ENCODE assay signal across 10 cellular contexts in genomic region chr7:18064242-18064838, GRCh38. TPM values are rescaled to one million over a fixed set of nuclear protein-coding genes. Genes with fewer than 3 reads are reported as not detected.
DNase-seq lines count a peak whose midpoint lies in the region; ATAC-seq and TF ChIP-seq lines count a peak whose summit lies in the region.
"Had no signal": no experiment of that assay in that cellular context is flagged by ENCODE, and none has a peak within 500 bp of the region (broad histone marks: within the 10 kb centered on the region; RNA-seq: fewer than 3 reads in every experiment).

No MANE protein-coding gene starts in this region.

- H3K9me3 Mint-ChIP-seq in endodermal cell, result no peaks in the 10 kb centered on the region

- no peak overlapping the region for H3K4me3 Mint-ChIP-seq in endodermal cell

- H3K27ac ChIP-seq in MM.1S (ENCODE audit: low read length), result no peak overlapping the region
- H3K27ac ChIP-seq in endodermal cell (ENCODE audit: low read depth, low read length), result no peak overlapping the region
- H3K27ac ChIP-seq: BLaER1 treated with 17β-estradiol and CSF1 and Interleukin-3, amounts not matched to agents 10 nM and 100 nM had no signal

- no peak overlapping the region for H3K9ac ChIP-seq in MM.1S (ENCODE audit: low read length)
- no peak overlapping the region for H3K9ac ChIP-seq in endodermal cell (ENCODE audit: extremely low read depth, low read length, poor library complexity, severe bottlenecking)
- H3K9ac ChIP-seq: BLaER1 treated with 17β-estradiol and CSF1 and Interleukin-3, amounts not matched to agents 10 nM and 100 nM had no signal

- no peaks in the 10 kb centered on the region for H3K27me3 ChIP-seq in MM.1S (replicated peaks; ENCODE audit: insufficient read depth, low read length)
- no peaks in the 10 kb centered on the region for H3K27me3 ChIP-seq in endodermal cell (ENCODE audit: control insufficient read depth, insufficient read depth, low read length, poor library complexity, severe bottlenecking)
- H3K27me3 ChIP-seq: BLaER1 treated with 17β-estradiol and CSF1 and Interleukin-3, amounts not matched to agents 10 nM and 100 nM had no signal

- DNase-seq in NCI-H1694 (lab: John Stamatoyannopoulos, UW), result peak; percentile 13
- DNase-seq in NCI-H1694 treated with DMSO at 0.1 percent for 48 hours (lab: John Stamatoyannopoulos, UW), result no peak
- peak; percentile 24 for DNase-seq in MM.1S
- DNase-seq in endodermal cell, result peak; percentile 87
- DNase-seq in retinal pigment epithelial cell (ENCODE audit: low read depth), result no peak
- DNase-seq in NCI-H345 (lab: John Stamatoyannopoulos, UW), result no peak

- no peaks in the 10 kb centered on the region for H4K20me1 ChIP-seq in MM.1S (ENCODE audit: insufficient read depth, low read length)
- H4K20me1 ChIP-seq: BLaER1 treated with 17β-estradiol and CSF1 and Interleukin-3, amounts not matched to agents 10 nM and 100 nM had no signal

- WGBS in endodermal cell (ENCODE audit: insufficient coverage in 1 of 2, insufficient read length in 1 of 2), 2 experiments, result 91 to 100% methylated on average over 2 to 6 of the region's 6 CpGs

- H3K4me1 Mint-ChIP-seq in endodermal cell, result no peaks in the 10 kb centered on the region

- no peak overlapping the region for H2AFZ ChIP-seq in MM.1S (ENCODE audit: low read length)

- H3K27ac Mint-ChIP-seq in endodermal cell, result no peak overlapping the region

- H3K36me3 Mint-ChIP-seq in endodermal cell (ENCODE audit: low read depth), result no peaks in the 10 kb centered on the region

- no peaks in the 10 kb centered on the region for H3K9me2 ChIP-seq in MM.1S (replicated peaks; ENCODE audit: insufficient read depth, low read length)

- ATAC-seq in GM19463 (IDR thresholded peaks at IDR 0.05; ENCODE audit: unreplicated experiment) (peak; percentile 47), GM21825 (IDR thresholded peaks at IDR 0.05; ENCODE audit: unreplicated experiment) (no peak)

- TF ChIP-seq CTCF in MM.1S (IDR thresholded peaks at IDR 0.05; ENCODE audit: low read length) (peak; percentile 72), endodermal cell (conservative IDR thresholded peaks at IDR 0.05) (peak; percentile 80), retinal pigment epithelial cell (conservative IDR thresholded peaks at IDR 0.05; ENCODE audit: low read depth, low read length) (peak; percentile 66)

- H3K4me3 ChIP-seq in MM.1S (ENCODE audit: low read length), result no peak overlapping the region
- H3K4me3 ChIP-seq in endodermal cell (ENCODE audit: low read length), result no peak overlapping the region
- H3K4me3 ChIP-seq in retinal pigment epithelial cell (ENCODE audit: low read length), result no peak overlapping the region
- H3K4me3 ChIP-seq: BLaER1 treated with 17β-estradiol and CSF1 and Interleukin-3, amounts not matched to agents 10 nM and 100 nM had no signal

- H3K4me1 ChIP-seq in MM.1S (ENCODE audit: low read length), result no peaks in the 10 kb centered on the region
- no peaks in the 10 kb centered on the region for H3K4me1 ChIP-seq in endodermal cell (ENCODE audit: control insufficient read depth, insufficient read depth, low read length)
- H3K4me1 ChIP-seq: BLaER1 treated with 17β-estradiol and CSF1 and Interleukin-3, amounts not matched to agents 10 nM and 100 nM had no signal

- H3K27me3 Mint-ChIP-seq in endodermal cell (ENCODE audit: insufficient read depth), result no peaks in the 10 kb centered on the region

- H3K79me2 ChIP-seq in MM.1S (ENCODE audit: low read length), result no peaks in the 10 kb centered on the region

- H3K9me3 ChIP-seq in MM.1S (replicated peaks; ENCODE audit: insufficient read depth, low read length) (no peaks in the 10 kb centered on the region), endodermal cell (ENCODE audit: control insufficient read depth, low read length) (no peaks in the 10 kb centered on the region)
- H3K9me3 ChIP-seq: BLaER1 treated with 17β-estradiol and CSF1 and Interleukin-3, amounts not matched to agents 10 nM and 100 nM had no signal

- H3F3A ChIP-seq in MM.1S (ENCODE audit: insufficient read depth, low read length), result no peaks in the 10 kb centered on the region

- no peaks in the 10 kb centered on the region for H3K36me3 ChIP-seq in MM.1S (replicated peaks; ENCODE audit: insufficient read depth, low read length)
- H3K36me3 ChIP-seq in endodermal cell (ENCODE audit: control insufficient read depth, insufficient read depth, low read length), result no peaks in the 10 kb centered on the region
- H3K36me3 ChIP-seq: BLaER1 treated with 17β-estradiol and CSF1 and Interleukin-3, amounts not matched to agents 10 nM and 100 nM had no signal

- H3K4me2 ChIP-seq in MM.1S (ENCODE audit: low read depth, low read length), result no peak overlapping the region
- H3K4me2 ChIP-seq: BLaER1 treated with 17β-estradiol and CSF1 and Interleukin-3, amounts not matched to agents 10 nM and 100 nM had no signal

RNA-seq across cellular contexts. Expression of gene PRPS1L1, which starts 36.7 kb away (rescaled TPM):
- total RNA-seq in endodermal cell, result not detected
- not detected for polyA plus RNA-seq in endodermal cell (2013, experiment 1 of 2)
- not detected for polyA plus RNA-seq in endodermal cell (2013, experiment 2 of 2)
- polyA plus RNA-seq: neural cell had no signal

Comparison
In these comparisons a context has a peak if more than half of its experiments do, and no peak if none do; other contexts are left out.
1. DNase-seq: peak in NCI-H1694 (single experiment), MM.1S (single experiment) and endodermal cell (single experiment); none in NCI-H1694 treated with DMSO at 0.1 percent for 48 hours (single experiment), retinal pigment epithelial cell (single experiment) and NCI-H345 (single experiment).
2. Peak in every context shown above with its lines, with median percentiles within 50 percentile points of each other: CTCF ChIP-seq.